ENCODE assay signal across 8 cellular contexts in genomic region chr9:137189297-137190295, GRCh38. TPM values are rescaled to one million over a fixed set of nuclear protein-coding genes. Genes with fewer than 3 reads are reported as not detected.
A peak's percentile ranks its signal among the peaks of the same experiment; 100 is the strongest.
DNase-seq lines count a peak whose midpoint lies in the region; ATAC-seq and TF ChIP-seq lines count a peak whose summit lies in the region.

No MANE protein-coding gene starts in this region.

- H3K9me3 ChIP-seq in adrenal gland (replicated peaks in 1 of 3) = no peaks in the 10 kb centered on the region
- H3K9me3 ChIP-seq in liver (ENCODE audit: control insufficient read depth in 4 of 4, low read length in 3 of 4) = no peaks in the 10 kb centered on the region
- H3K9me3 ChIP-seq in tibial artery = no peaks in the 10 kb centered on the region

- no peaks in the 10 kb centered on the region for H3K27me3 Mint-ChIP-seq in activated T-cell treated with anti-CD3 and anti-CD28 coated beads, Interleukin-2, amount 50 U/mL, for 24 hours

- H3K36me3 Mint-ChIP-seq in activated T-cell treated with anti-CD3 and anti-CD28 coated beads, Interleukin-2, amount 50 U/mL, for 24 hours (ENCODE audit: low read depth) = peaks cover 59% of the 10 kb centered on the region

- H3K36me3 ChIP-seq in adrenal gland (replicated peaks in 1 of 2) (peaks cover 0 to 40% of the 10 kb centered on the region in 2 donors), liver (ENCODE audit: control insufficient read depth in 4 of 4, insufficient read depth in 3 of 4, low read depth in 1 of 4, low read length in 3 of 4) (peaks cover 3 to 29% (median 6%) of the 10 kb centered on the region in 4 donors), tibial artery (peaks cover 20 to 52% (median 40%) of the 10 kb centered on the region in 3 donors)

- WGBS in adrenal gland, 4 donors = 20 to 44% (median 26%) methylated on average over 8 to 23 of the region's 23 CpGs
- WGBS in liver = 32% methylated on average over 23 of the region's 23 CpGs

- H3K27me3 ChIP-seq in adrenal gland = no peaks in the 10 kb centered on the region
- H3K27me3 ChIP-seq in liver (ENCODE audit: control insufficient read depth in 4 of 4, insufficient read depth in 4 of 4, low read length in 3 of 4) = no peaks in the 10 kb centered on the region
- no peaks in the 10 kb centered on the region for H3K27me3 ChIP-seq in tibial artery

- H3K4me3 ChIP-seq in adrenal gland (peak overlapping the region in 3 of 4 donors; percentile 62 to 82 (median 70)), liver (ENCODE audit: low read depth in 1 of 3, low read length in 3 of 3) (peak overlapping the region; percentile 74 to 92 (median 86)), tibial artery (peak overlapping the region; percentile 86 to 91)

- peak overlapping the region; percentile 96 for H3K4me3 Mint-ChIP-seq in activated T-cell treated with anti-CD3 and anti-CD28 coated beads, Interleukin-2, amount 50 U/mL, for 24 hours

- no peak for TF ChIP-seq POLR2A in adrenal gland (IDR thresholded peaks at IDR 0.05)

- no peaks in the 10 kb centered on the region for H3K9me3 Mint-ChIP-seq in activated T-cell treated with anti-CD3 and anti-CD28 coated beads, Interleukin-2, amount 50 U/mL, for 24 hours

- no peak for TF ChIP-seq RAD21 in liver (IDR thresholded peaks at IDR 0.05)

- peaks cover 47% of the 10 kb centered on the region for H3K4me1 Mint-ChIP-seq in activated T-cell treated with anti-CD3 and anti-CD28 coated beads, Interleukin-2, amount 50 U/mL, for 24 hours (ENCODE audit: low read depth)

- no peak for ATAC-seq in HG02884 (IDR thresholded peaks at IDR 0.05; ENCODE audit: unreplicated experiment)

- peak overlapping the region; percentile 97 for H3K27ac Mint-ChIP-seq in activated T-cell treated with anti-CD3 and anti-CD28 coated beads, Interleukin-2, amount 50 U/mL, for 24 hours

- TF ChIP-seq CTCF in adrenal gland (IDR thresholded peaks at IDR 0.05) (no peak), liver (IDR thresholded peaks at IDR 0.05; ENCODE audit: low read depth, low read length, missing input control) (no peak), tibial artery (IDR thresholded peaks at IDR 0.05) (no peak)

- DNase-seq in activated T-cell treated with anti-CD3 and anti-CD28 coated beads, Interleukin-2, amount 50 U/mL, for 24 hours = no peak
- DNase-seq in activated T-cell treated with anti-CD3 and anti-CD28 coated beads, Interleukin-2, amount 50 U/mL, for 48 hours = no peak
- no peak for DNase-seq in adrenal gland
- no peak for DNase-seq in tibial artery
- DNase-seq in central memory CD4-positive, alpha-beta T cell = no peak
- no peak for DNase-seq in cerebellar nuclear complex (lab: John Stamatoyannopoulos, UW)

- H3K27ac ChIP-seq in adrenal gland = peak overlapping the region; percentile 74 to 98 (median 91)
- H3K27ac ChIP-seq in liver (ENCODE audit: low read depth in 1 of 2, low read length in 2 of 2) = peak overlapping the region; percentile 90 to 92
- H3K27ac ChIP-seq in tibial artery = peak overlapping the region; percentile 84 to 90

- intact Hi-C loops in adrenal gland (cut with DNase I) (no loop called here), tibial artery (cut with DNase I; ENCODE audit: low total_unique reads) (loop anchor here (5.0 kb wide), 1 partner anchor 33 kb away; the partner anchor contains the start of gene RNF208)

- H3K9ac ChIP-seq in liver (ENCODE audit: low read depth in 1 of 2, low read length in 2 of 2) = peak overlapping the region in 1 of 2 donors; percentile 34

- peaks cover 20 to 32% of the 10 kb centered on the region in 2 donors for H3K4me1 ChIP-seq in adrenal gland (replicated peaks in 1 of 2)
- peaks cover 24 to 59% (median 45%) of the 10 kb centered on the region in 4 donors for H3K4me1 ChIP-seq in liver (ENCODE audit: control insufficient read depth in 4 of 4, insufficient read depth in 4 of 4, low read length in 3 of 4)
- H3K4me1 ChIP-seq in tibial artery = peaks cover 16 to 61% (median 40%) of the 10 kb centered on the region in 4 donors

TF ChIP-seq in liver, 16 proteins besides CTCF, POLR2A, EP300 and RAD21:
- TF ChIP-seq REST (IDR thresholded peaks at IDR 0.05) (peak; percentile 80), SP1 (IDR thresholded peaks at IDR 0.05) (no peak)

RNA-seq across cellular contexts. Expression of gene SSNA1, which starts 1.1 kb away (rescaled TPM):
- total RNA-seq in adrenal gland (10 to 100 TPM; 50.0 to 98.1 (median 65.4) TPM), liver (10 to 100 TPM; 29.8 to 37.5 TPM)
- polyA plus RNA-seq in adrenal gland (100 to 1,000 TPM in 2 of 3 donors, 10 to 100 TPM in 1; 13.2 to 138 (median 127) TPM), liver (10 to 100 TPM; 43.1 to 44.2 TPM)

RNA-seq across cellular contexts. Expression of gene ANAPC2, which starts 1.2 kb away (rescaled TPM):
- total RNA-seq in adrenal gland (10 to 100 TPM; 21.2 to 72.1 (median 32.0) TPM), liver (10 to 100 TPM; 19.4 to 32.6 TPM)
- polyA plus RNA-seq in adrenal gland (100 to 1,000 TPM in 1 of 3 donors, 10 to 100 TPM in 1, 1 to 10 TPM in 1; 7.1 to 162 (median 89.7) TPM), liver (10 to 100 TPM in 1 of 2 donors, 1 to 10 TPM in 1; 9.3 to 19.9 TPM)

RNA-seq across cellular contexts. Expression of gene TPRN, which starts 10.9 kb away (rescaled TPM):
- total RNA-seq in adrenal gland (10 to 100 TPM in 5 of 8 donors, 1 to 10 TPM in 3; 5.0 to 23.5 (median 11.0) TPM), liver (10 to 100 TPM in 1 of 2 donors, 1 to 10 TPM in 1; 5.4 to 15.8 TPM)
- polyA plus RNA-seq in adrenal gland (1 to 10 TPM; 1.4 to 7.6 (median 3.4) TPM), liver (10 to 100 TPM in 1 of 2 donors, 1 to 10 TPM in 1; 6.5 to 20.1 TPM)

RNA-seq across cellular contexts. Expression of gene TMEM203, which starts 15.9 kb away (rescaled TPM):
- total RNA-seq in adrenal gland (10 to 100 TPM; 35.8 to 48.4 (median 42.3) TPM), liver (10 to 100 TPM; 19.9 to 21.5 TPM)
- polyA plus RNA-seq in adrenal gland (10 to 100 TPM; 21.7 to 30.2 (median 28.4) TPM), liver (10 to 100 TPM; 21.4 to 27.5 TPM)

RNA-seq across cellular contexts. Expression of gene NDOR1, which starts 15.9 kb away (rescaled TPM):
- total RNA-seq in adrenal gland (10 to 100 TPM in 7 of 8 donors, 1 to 10 TPM in 1; 9.5 to 21.4 (median 13.7) TPM), liver (1 to 10 TPM; 2.9 to 4.7 TPM)
- polyA plus RNA-seq in adrenal gland (10 to 100 TPM in 2 of 3 donors, 1 to 10 TPM in 1; 1.6 to 36.4 (median 14.9) TPM), liver (1 to 10 TPM; 2.5 to 3.5 TPM)
